9 cellular contexts compared by ENCODE assay signal in genomic region chr3:46943237-46944187, GRCh38. TPM values are rescaled to one million over a fixed set of nuclear protein-coding genes. Genes with fewer than 3 reads are reported as not detected.
DNase-seq lines count a peak whose midpoint lies in the region; ATAC-seq and TF ChIP-seq lines count a peak whose summit lies in the region.
"Had no signal": no experiment of that assay in that cellular context is flagged by ENCODE, and none has a peak within 500 bp of the region (broad histone marks: within the 10 kb centered on the region; RNA-seq: fewer than 3 reads in every experiment).

No MANE protein-coding gene starts in this region.

- peaks cover 16% of the 10 kb centered on the region for H3K9me3 Mint-ChIP-seq in glutamatergic neuron (ENCODE audit: unreplicated experiment)
- H3K9me3 Mint-ChIP-seq: activated naive CD8-positive, alpha-beta T cell treated with anti-CD3 and anti-CD28 coated beads, Interleukin-2, amount 50 U/mL, for 24 hours had no signal

- TF ChIP-seq CTCF in PC-3 (conservative IDR thresholded peaks at IDR 0.05; ENCODE audit: low read depth, low read length) = no peak
- no peak for TF ChIP-seq CTCF in glutamatergic neuron (IDR thresholded peaks at IDR 0.05; ENCODE audit: partially characterized antibody, unreplicated experiment)
- TF ChIP-seq CTCF in parathyroid adenoma (IDR thresholded peaks at IDR 0.05) = no peak

- no peak overlapping the region for H3K27ac Mint-ChIP-seq in glutamatergic neuron (ENCODE audit: unreplicated experiment)

- H3K4me1 Mint-ChIP-seq in glutamatergic neuron (ENCODE audit: low read depth, unreplicated experiment) = peaks cover 28% of the 10 kb centered on the region

- H3K36me3 ChIP-seq in PC-3 (ENCODE audit: low read depth, low read length) = peaks cover 49% of the 10 kb centered on the region
- H3K36me3 ChIP-seq in parathyroid adenoma (ENCODE audit: control insufficient read depth, insufficient read depth, low read length) = no peaks in the 10 kb centered on the region

- H3K9me3 ChIP-seq in PC-3 (ENCODE audit: low read length) = no peaks in the 10 kb centered on the region
- H3K9me3 ChIP-seq in parathyroid adenoma (ENCODE audit: control insufficient read depth, low read length) = no peaks in the 10 kb centered on the region

- intact Hi-C loops in PC-3 (cut with micrococcal nuclease) = no loop called here

- peaks cover 98% of the 10 kb centered on the region for H3K79me2 ChIP-seq in PC-3 (ENCODE audit: low read length)
- H3K79me2 ChIP-seq in parathyroid adenoma = peaks cover 42% of the 10 kb centered on the region

- H3F3A ChIP-seq in PC-3 (ENCODE audit: low read length, unreplicated experiment) = no peaks in the 10 kb centered on the region

- POLR2A ChIA-PET in PC-3 (lab: Charles Lee; ENCODE audit: unreplicated experiment) = no interaction called here

- no peak overlapping the region for H3K4me3 Mint-ChIP-seq in glutamatergic neuron (ENCODE audit: unreplicated experiment)
- H3K4me3 Mint-ChIP-seq: activated naive CD8-positive, alpha-beta T cell treated with anti-CD3 and anti-CD28 coated beads, Interleukin-2, amount 50 U/mL, for 24 hours had no signal

- BruUV-seq in PC-3 (replicated peaks; lab: Mats Ljungman, UMichigan) = no TSS peak

- DNase-seq in DMS53 treated with DMSO at 0.1 percent for 48 hours (lab: John Stamatoyannopoulos, UW; ENCODE audit: unreplicated experiment) (peak; percentile 50), PC-3 (peak; percentile 83), glutamatergic neuron (peak; percentile 7), activated gamma-delta T cell treated with Interleukin-2 at 50 U/mL for 16 hours (no peak), glomerular visceral epithelial cell (ENCODE audit: extremely low spot score) (no peak)
- DNase-seq: activated naive CD8-positive, alpha-beta T cell treated with anti-CD3 and anti-CD28 coated beads, Interleukin-2, amount 50 U/mL, for 24 hours had no signal

- peaks cover 9% of the 10 kb centered on the region for H3K27me3 Mint-ChIP-seq in glutamatergic neuron (ENCODE audit: unreplicated experiment)
- H3K27me3 Mint-ChIP-seq: activated naive CD8-positive, alpha-beta T cell treated with anti-CD3 and anti-CD28 coated beads, Interleukin-2, amount 50 U/mL, for 24 hours had no signal

- H3K36me3 Mint-ChIP-seq in glutamatergic neuron (ENCODE audit: unreplicated experiment) = peaks cover 16% of the 10 kb centered on the region

- CTCF ChIA-PET in PC-3 (lab: Charles Lee) = interaction anchor here (0.9 kb wide), 1 partner anchor 8 kb away, joined by 4 read pairs; no protein-coding TSS in a partner anchor

- no peaks in the 10 kb centered on the region for H3K9me2 ChIP-seq in PC-3 (replicated peaks; ENCODE audit: low read length)

- H3K4me1 ChIP-seq in PC-3 (ENCODE audit: insufficient read depth, low read length) (peaks cover 48% of the 10 kb centered on the region), parathyroid adenoma (peaks cover 80% of the 10 kb centered on the region)

- H3K27me3 ChIP-seq in PC-3 (ENCODE audit: low read length) (no peaks in the 10 kb centered on the region), parathyroid adenoma (ENCODE audit: control insufficient read depth, insufficient read depth, low read length) (no peaks in the 10 kb centered on the region)

- H4K20me1 ChIP-seq in PC-3 (ENCODE audit: low read length) = peaks cover 68% of the 10 kb centered on the region

- H3K4me3 ChIP-seq in PC-3 (ENCODE audit: low read length) (no peak overlapping the region), parathyroid adenoma (ENCODE audit: low read depth, low read length) (no peak overlapping the region)

- H2AFZ ChIP-seq in PC-3 (ENCODE audit: low read length) = no peak overlapping the region
- H2AFZ ChIP-seq in parathyroid adenoma = no peak overlapping the region

- ATAC-seq in PC-3 (peak; percentile 75), GM18867 (IDR thresholded peaks at IDR 0.05; ENCODE audit: unreplicated experiment) (no peak), HG03565 (IDR thresholded peaks at IDR 0.05; ENCODE audit: unreplicated experiment) (no peak)
- ATAC-seq: activated naive CD8-positive, alpha-beta T cell treated with anti-CD3 and anti-CD28 coated beads, Interleukin-2, amount 50 U/mL, for 24 hours had no signal

- H3K27ac ChIP-seq in PC-3 (ENCODE audit: low read length) (peak overlapping the region; percentile 42), parathyroid adenoma (peak overlapping the region; percentile 78)

- H3K4me2 ChIP-seq in PC-3 (ENCODE audit: low read length) (peak overlapping the region; percentile 35), parathyroid adenoma (ENCODE audit: low read length) (peak overlapping the region; percentile 47)

- H3K9ac ChIP-seq in PC-3 (ENCODE audit: low read length) (no peak overlapping the region), parathyroid adenoma (no peak overlapping the region)

RNA-seq across cellular contexts. Expression of gene CCDC12, which starts 33.0 kb away (rescaled TPM):
- total RNA-seq in PC-3 (2014; rRNA removed) (44.2 and 67.8 TPM in 2 replicates), glutamatergic neuron (ENCODE audit: unreplicated experiment) (41.4 TPM)

RNA-seq across cellular contexts. Expression of gene NBEAL2, which starts 36.0 kb away (rescaled TPM):
- total RNA-seq in PC-3 (2014; rRNA removed) (50.7 and 77.2 TPM in 2 replicates), glutamatergic neuron (ENCODE audit: unreplicated experiment) (38.0 TPM)

Comparison
In these comparisons a context has a peak if more than half of its experiments do, and no peak if none do; other contexts are left out.
1. DNase-seq: peak in DMS53 treated with DMSO at 0.1 percent for 48 hours (single experiment), PC-3 (single experiment) and glutamatergic neuron (single experiment); none in activated gamma-delta T cell treated with Interleukin-2 at 50 U/mL for 16 hours (single experiment) and glomerular visceral epithelial cell (single experiment).